14 cellular contexts compared by ENCODE assay signal in genomic region chr16:85472514-85472913, GRCh38.
"Had no signal": no experiment of that assay in that cellular context is flagged by ENCODE, and none has a peak within 500 bp of the region (broad histone marks: within the 10 kb centered on the region; RNA-seq: fewer than 3 reads in every experiment).

No MANE protein-coding gene starts in this region.

- H3K36me3 ChIP-seq: adrenal gland, right atrium auricular region, transverse colon had no signal

- DNase-seq: activated CD4-positive, alpha-beta T cell treated with anti-CD3 and anti-CD28 coated beads, Interleukin-2, amount 50 U/mL, for 1 hour; activated CD4-positive, CD25-positive, alpha-beta regulatory T cell; activated naive CD4-positive, alpha-beta T cell treated with anti-CD3 and anti-CD28 coated beads, Interleukin-2, amount 10 ng/mL, durations not matched to agents 7 days and 5 days; adrenal gland; cerebellar nuclear complex; effector memory CD8-positive, alpha-beta T cell; immature natural killer cell had no signal

- H3K27ac ChIP-seq: SK-N-MC had no signal

- H3K4me1 Mint-ChIP-seq: activated naive CD4-positive, alpha-beta T cell treated with anti-CD3 and anti-CD28 coated beads, Interleukin-2, amount 10 ng/mL, durations not matched to agents 7 days and 5 days; immature natural killer cell; stimulated activated effector memory CD8-positive, alpha-beta T cell treated with anti-CD3 and anti-CD28 coated beads, Interleukin-12 subunit alpha, Interleukin-12 subunit beta, amount 100 ng/mL, for 72 hours had no signal

- H3K4me3 ChIP-seq: adrenal gland, right atrium auricular region, SK-N-MC, transverse colon had no signal

- H3K9me3 Mint-ChIP-seq: activated naive CD4-positive, alpha-beta T cell treated with anti-CD3 and anti-CD28 coated beads, Interleukin-2, amount 10 ng/mL, durations not matched to agents 7 days and 5 days; activated T-helper 2 cell treated with anti-CD3 and anti-CD28 coated beads, Interferon-gamma antibody, Interleukin-2, Interleukin-4, amounts not matched to agents 10 μg/mL and 5 μg/mL and 100 μg/mL, durations not matched to agents 14 hours and 24 hours and 36 hours; dendritic cell treated with granulocyte-macrophage colony-stimulating factor and Interleukin-4, amounts not matched to agents 40 ng/mL and 50 ng/mL, for 4 days; effector memory CD8-positive, alpha-beta T cell; immature natural killer cell; neural crest cell; stimulated activated effector memory CD8-positive, alpha-beta T cell treated with anti-CD3 and anti-CD28 coated beads, Interleukin-12 subunit alpha, Interleukin-12 subunit beta, amount 100 ng/mL, for 72 hours had no signal

- H3K27me3 ChIP-seq: adrenal gland, right atrium auricular region, transverse colon had no signal

- H3K4me3 Mint-ChIP-seq: activated naive CD4-positive, alpha-beta T cell treated with anti-CD3 and anti-CD28 coated beads, Interleukin-2, amount 10 ng/mL, durations not matched to agents 7 days and 5 days; dendritic cell treated with granulocyte-macrophage colony-stimulating factor and Interleukin-4, amounts not matched to agents 40 ng/mL and 50 ng/mL, for 4 days; effector memory CD8-positive, alpha-beta T cell; immature natural killer cell; neural crest cell; stimulated activated effector memory CD8-positive, alpha-beta T cell treated with anti-CD3 and anti-CD28 coated beads, Interleukin-12 subunit alpha, Interleukin-12 subunit beta, amount 100 ng/mL, for 72 hours had no signal

- ATAC-seq: effector memory CD8-positive, alpha-beta T cell; stimulated activated effector memory CD8-positive, alpha-beta T cell treated with anti-CD3 and anti-CD28 coated beads, Interleukin-12 subunit alpha, Interleukin-12 subunit beta, amount 100 ng/mL, for 72 hours had no signal

- H3K9me3 ChIP-seq: adrenal gland, right atrium auricular region, transverse colon had no signal

- H3K27ac Mint-ChIP-seq: activated naive CD4-positive, alpha-beta T cell treated with anti-CD3 and anti-CD28 coated beads, Interleukin-2, amount 10 ng/mL, durations not matched to agents 7 days and 5 days; activated T-helper 2 cell treated with anti-CD3 and anti-CD28 coated beads, Interferon-gamma antibody, Interleukin-2, Interleukin-4, amounts not matched to agents 10 μg/mL and 5 μg/mL and 100 μg/mL, durations not matched to agents 14 hours and 24 hours and 36 hours; dendritic cell treated with granulocyte-macrophage colony-stimulating factor and Interleukin-4, amounts not matched to agents 40 ng/mL and 50 ng/mL, for 4 days; effector memory CD8-positive, alpha-beta T cell; immature natural killer cell; stimulated activated effector memory CD8-positive, alpha-beta T cell treated with anti-CD3 and anti-CD28 coated beads, Interleukin-12 subunit alpha, Interleukin-12 subunit beta, amount 100 ng/mL, for 72 hours had no signal
